In genomic region chr10:112875474-112876267, GRCh38 we compare ENCODE assay signal across 13 cellular contexts.
DNase-seq lines count a peak whose midpoint lies in the region; ATAC-seq, FAIRE-seq and TF ChIP-seq lines count a peak whose summit lies in the region.
"Had no signal": no experiment of that assay in that cellular context is flagged by ENCODE, and none has a peak within 500 bp of the region (broad histone marks: within the 10 kb centered on the region; RNA-seq: fewer than 3 reads in every experiment).

No MANE protein-coding gene starts in this region.

- peak; percentile 57 for ATAC-seq in HG02981 (IDR thresholded peaks at IDR 0.05; ENCODE audit: unreplicated experiment)
- ATAC-seq in HepG2 = peak; percentile 61
- ATAC-seq in HG02852 (IDR thresholded peaks at IDR 0.05; ENCODE audit: unreplicated experiment) = no peak

- H2AFZ ChIP-seq in HepG2 (ENCODE audit: low read length) = no peak overlapping the region

- peak in 1 of 2 experiments; percentile 46; a peak in 2 of 4 replicates for TF ChIP-seq EP300 in HepG2 (IDR thresholded peaks at IDR 0.05; ENCODE audit: low read depth in 2 of 2, low read length in 2 of 2)
- TF ChIP-seq EP300 in HepG2 (CRISPR knock-in tag; IDR thresholded peaks at IDR 0.05; ENCODE audit: borderline replicate concordance) = no peak

- TF ChIP-seq CTCF in AG09319 (IDR thresholded peaks at IDR 0.05; ENCODE audit: low read depth, low read length) (no peak), HepG2 (CRISPR knock-in tag; IDR thresholded peaks at IDR 0.05) (no peak), GM10248 (IDR thresholded peaks at IDR 0.05; ENCODE audit: control extremely low read depth, extremely low read depth, low read depth, missing control alignments) (no peak)

- BruUV-seq in HepG2 (replicated peaks; lab: Mats Ljungman, UMichigan) = no TSS peak

- intact Hi-C loops in HepG2 (cut with micrococcal nuclease; ENCODE audit: unreplicated experiment) = no loop called here

- no peaks in the 10 kb centered on the region; a peak in 1 of 5 replicates for H3K27me3 ChIP-seq in HepG2 (ENCODE audit: control insufficient read depth in 1 of 2, insufficient read depth in 2 of 2, low read length in 2 of 2)

- H3K4me2 ChIP-seq in HepG2 (ENCODE audit: low read depth, low read length) = peak overlapping the region; percentile 22; the same call in 1 of the 2 replicates

- no peak overlapping the region for H3K4me3 ChIP-seq in HepG2 (replicated peaks in 1 of 3; ENCODE audit: insufficient read depth in 1 of 3, low read depth in 2 of 3, low read length in 3 of 3)

- WGBS in HepG2 (ENCODE audit: low lambda C conversion rate) = 2% methylated on average over 5 of the region's 5 CpGs

- no peak for TF ChIP-seq RAD21 in HepG2 (CRISPR knock-in tag; IDR thresholded peaks at IDR 0.05)

- peaks cover 22% of the 10 kb centered on the region for H3K9me3 ChIP-seq in HepG2 (ENCODE audit: low read length)

- in situ Hi-C loops in HepG2 (cut with HindIII; ENCODE audit: extremely low pct_ligation_motif_present, low pct_unique_long_range_greater_than_20kb) = no loop called here

- H3K27ac ChIP-seq in HepG2 (ENCODE audit: extremely low read length, insufficient read depth, low read length) = no peak overlapping the region

- CTCF ChIA-PET in HepG2 (lab: Yijun Ruan, JAX; ENCODE audit: low intra/inter-chr PET ratio, low total read pairs) (no interaction called here), GM10248 (lab: Yijun Ruan, JAX) (interaction anchor here (1.4 kb wide), 1 partner anchor 37 kb away, joined by 3 read pairs; no protein-coding TSS in a partner anchor)

- TF ChIP-seq POLR2A in HepG2 (IDR thresholded peaks at IDR 0.05; ENCODE audit: insufficient read depth in 1 of 2, low read depth in 2 of 2, low read length in 2 of 2) = no peak

- no peaks in the 10 kb centered on the region for H4K20me1 ChIP-seq in HepG2 (ENCODE audit: insufficient read depth, low read length)

- POLR2A ChIA-PET in HepG2 (lab: Yijun Ruan, JAX) = interaction anchor here (1.0 kb wide), 1 partner anchor 24 kb away, joined by 3 read pairs; no protein-coding TSS in a partner anchor
- POLR2A ChIA-PET in GM10248 (lab: Yijun Ruan, JAX) = no interaction called here

- no peaks in the 10 kb centered on the region for H3K36me3 ChIP-seq in HepG2 (replicated peaks in 1 of 2; ENCODE audit: control insufficient read depth in 1 of 2, insufficient read depth in 2 of 2, low read length in 2 of 2)

- peaks cover 37% of the 10 kb centered on the region for H3K4me1 ChIP-seq in HepG2 (ENCODE audit: insufficient read depth, low read length)

- no peak for FAIRE-seq in HepG2 (lab: Jason Lieb, UNC)

- no peak overlapping the region for H3K9ac ChIP-seq in HepG2 (ENCODE audit: insufficient read depth, low read depth, low read length)

- H3K79me2 ChIP-seq in HepG2 (ENCODE audit: insufficient read depth, low read length) = no peaks in the 10 kb centered on the region

- peak; percentile 36 for DNase-seq in AG09319 (ENCODE audit: extremely low read depth, low read depth)
- peak; percentile 9 for DNase-seq in amniotic stem cell (lab: John Stamatoyannopoulos, UW)
- peak; percentile 47 for DNase-seq in HepG2 (ENCODE audit: low spot score)
- no peak for DNase-seq in GM10248 (ENCODE audit: extremely low spot score)
- DNase-seq in activated T-cell treated with anti-CD3 and anti-CD28 coated beads, Interleukin-2, amount 50 U/mL, for 48 hours = no peak
- DNase-seq in DMS 273 treated with DMSO at 0.1 percent for 48 hours (lab: John Stamatoyannopoulos, UW) = no peak
- DNase-seq: activated naive CD4-positive, alpha-beta T cell treated with Interleukin-2 at 50 U/mL for 16 hours; DND-41; foreskin melanocyte; midbrain; NCI-H69 had no signal

TF ChIP-seq in HepG2, 621 proteins besides CTCF, POLR2A, EP300 and RAD21 (continues in another document):
- peak; percentile 14; the same call in 1 of the 2 replicates for TF ChIP-seq GATAD2A (CRISPR knock-in tag; IDR thresholded peaks at IDR 0.05)
- TF ChIP-seq FOXA3 (CRISPR knock-in tag; IDR thresholded peaks at IDR 0.05) = peak; percentile 41; the same call in 1 of the 2 replicates
- TF ChIP-seq KAT8 (CRISPR knock-in tag; IDR thresholded peaks at IDR 0.05) = 0 out of 2 replicates have a peak, but pooled peaks have one; percentile 17
- TF ChIP-seq NCOA2 (CRISPR knock-in tag; IDR thresholded peaks at IDR 0.05) = peak; percentile 37; the same call in 1 of the 2 replicates
- no peak for TF ChIP-seq ELF1 (CRISPR knock-in tag; IDR thresholded peaks at IDR 0.05)
- 0 out of 2 replicates have a peak, but pooled peaks have one; percentile 17 for TF ChIP-seq NR2C2 (CRISPR knock-in tag; IDR thresholded peaks at IDR 0.05; ENCODE audit: borderline replicate concordance)
- no peak for TF ChIP-seq ZNF451 (CRISPR knock-in tag; IDR thresholded peaks at IDR 0.05)
- TF ChIP-seq ZNF382 (CRISPR knock-in tag; IDR thresholded peaks at IDR 0.05; ENCODE audit: borderline replicate concordance) = no peak
- peak; percentile 60; the same call in 1 of the 2 replicates for TF ChIP-seq FOSL1 (CRISPR knock-in tag; IDR thresholded peaks at IDR 0.05; ENCODE audit: borderline replicate concordance)
- peak; percentile 27 for TF ChIP-seq TEAD3 (CRISPR knock-in tag; optimal IDR thresholded peaks at IDR 0.05; ENCODE audit: borderline replicate concordance)
- peak; percentile 48; the same call in 1 of the 2 replicates for TF ChIP-seq RXRA (CRISPR knock-in tag; IDR thresholded peaks at IDR 0.05)
- 0 out of 2 replicates have a peak, but pooled peaks have one; percentile 22 for TF ChIP-seq CEBPG (CRISPR knock-in tag; IDR thresholded peaks at IDR 0.05)
- peak; percentile 23 for TF ChIP-seq XRCC5 (optimal IDR thresholded peaks at IDR 0.05; ENCODE audit: low read length)
- TF ChIP-seq ZMYM3 (CRISPR knock-in tag; IDR thresholded peaks at IDR 0.05) = peak; percentile 25; the same call in 1 of the 2 replicates
- TF ChIP-seq ARID5B (CRISPR knock-in tag; IDR thresholded peaks at IDR 0.05) = peak; percentile 53; the same call in 1 of the 2 replicates
- TF ChIP-seq FOSL2 (CRISPR knock-in tag; IDR thresholded peaks at IDR 0.05) = peak; percentile 95
- TF ChIP-seq ATF3 (CRISPR knock-in tag; IDR thresholded peaks at IDR 0.05) = peak; percentile 70
- no peak for TF ChIP-seq KDM5B (CRISPR knock-in tag; IDR thresholded peaks at IDR 0.05; ENCODE audit: borderline replicate concordance)
- TF ChIP-seq SALL1 (CRISPR knock-in tag; IDR thresholded peaks at IDR 0.05) = peak; percentile 41; the same call in 1 of the 2 replicates
- peak; percentile 81 for TF ChIP-seq RARA (CRISPR knock-in tag; IDR thresholded peaks at IDR 0.05)
- 0 out of 2 replicates have a peak, but pooled peaks have one; percentile 21 for TF ChIP-seq JUND (CRISPR knock-in tag; IDR thresholded peaks at IDR 0.05)
- TF ChIP-seq SAP130 (CRISPR knock-in tag; IDR thresholded peaks at IDR 0.05; ENCODE audit: low read depth) = peak; percentile 46
- 0 out of 2 replicates have a peak, but pooled peaks have one; percentile 16 for TF ChIP-seq POGZ (CRISPR knock-in tag; IDR thresholded peaks at IDR 0.05)
- TF ChIP-seq THAP7 (CRISPR knock-in tag; IDR thresholded peaks at IDR 0.05) = no peak
- TF ChIP-seq ZNF337 (CRISPR knock-in tag; IDR thresholded peaks at IDR 0.05; ENCODE audit: borderline replicate concordance, low read depth) = no peak

Comparison
In these comparisons a context has a peak if more than half of its experiments do, and no peak if none do; other contexts are left out.
1. DNase-seq: peak in AG09319 (single experiment), amniotic stem cell (single experiment) and HepG2 (single experiment); none in GM10248 (single experiment), activated T-cell treated with anti-CD3 and anti-CD28 coated beads, Interleukin-2, amount 50 U/mL, for 48 hours (0 of 2) and DMS 273 treated with DMSO at 0.1 percent for 48 hours (single experiment).